ENCODE assay signal across 9 cellular contexts in genomic region chr1:32871364-32872188, GRCh38. TPM values are rescaled to one million over a fixed set of nuclear protein-coding genes. Genes with fewer than 3 reads are reported as not detected.
DNase-seq lines count a peak whose midpoint lies in the region; ATAC-seq, FAIRE-seq and TF ChIP-seq lines count a peak whose summit lies in the region.
"Had no signal": no experiment of that assay in that cellular context is flagged by ENCODE, and none has a peak within 500 bp of the region (broad histone marks: within the 10 kb centered on the region; RNA-seq: fewer than 3 reads in every experiment).

No MANE protein-coding gene starts in this region.

- H3K4me1 Mint-ChIP-seq in activated naive CD4-positive, alpha-beta T cell treated with anti-CD3 and anti-CD28 coated beads, Interleukin-2, amount 10 ng/mL, durations not matched to agents 7 days and 5 days, result peaks cover 9% of the 10 kb centered on the region
- peaks cover 31% of the 10 kb centered on the region for H3K4me1 Mint-ChIP-seq in type B pancreatic cell (ENCODE audit: unreplicated experiment)

- H3K9me3 Mint-ChIP-seq in activated naive CD4-positive, alpha-beta T cell treated with anti-CD3 and anti-CD28 coated beads, Interleukin-2, amount 10 ng/mL, durations not matched to agents 7 days and 5 days, result no peaks in the 10 kb centered on the region
- no peaks in the 10 kb centered on the region for H3K9me3 Mint-ChIP-seq in type B pancreatic cell

- peaks cover 14% of the 10 kb centered on the region for H3K36me3 Mint-ChIP-seq in activated naive CD4-positive, alpha-beta T cell treated with anti-CD3 and anti-CD28 coated beads, Interleukin-2, amount 10 ng/mL, durations not matched to agents 7 days and 5 days
- peaks cover 7% of the 10 kb centered on the region for H3K36me3 Mint-ChIP-seq in type B pancreatic cell

- peak overlapping the region; percentile 26 for H3K4me3 Mint-ChIP-seq in activated naive CD4-positive, alpha-beta T cell treated with anti-CD3 and anti-CD28 coated beads, Interleukin-2, amount 10 ng/mL, durations not matched to agents 7 days and 5 days
- H3K4me3 Mint-ChIP-seq in type B pancreatic cell, result peak overlapping the region; percentile 84

- no TSS peak for BruUV-seq in K562 (replicated peaks; lab: Mats Ljungman, UMichigan)

- H3K27ac ChIP-seq in K562 (ENCODE audit: extremely low read depth, low read depth, low read length), result no peak overlapping the region
- no peak overlapping the region for H3K27ac ChIP-seq in lower lobe of right lung

- no peaks in the 10 kb centered on the region for H3K9me1 ChIP-seq in K562 (ENCODE audit: control insufficient read depth, insufficient read depth, low read length)

- H3K27ac Mint-ChIP-seq in activated naive CD4-positive, alpha-beta T cell treated with anti-CD3 and anti-CD28 coated beads, Interleukin-2, amount 10 ng/mL, durations not matched to agents 7 days and 5 days, result no peak overlapping the region
- peak overlapping the region; percentile 68 for H3K27ac Mint-ChIP-seq in type B pancreatic cell

- TF ChIP-seq POLR2A in K562 (conservative IDR thresholded peaks at IDR 0.05), result no peak

- no peak for TF ChIP-seq EP300 in K562 (IDR thresholded peaks at IDR 0.05; ENCODE audit: low read length)

- peaks cover 9% of the 10 kb centered on the region for H4K20me1 ChIP-seq in K562 (replicated peaks; ENCODE audit: control insufficient read depth, insufficient read depth, low read length)

- WGBS in K562 (ENCODE audit: insufficient coverage, low coverage, missing lambda C conversion rate), result 9% methylated on average over 13 of the region's 13 CpGs

- H3K27me3 Mint-ChIP-seq in activated naive CD4-positive, alpha-beta T cell treated with anti-CD3 and anti-CD28 coated beads, Interleukin-2, amount 10 ng/mL, durations not matched to agents 7 days and 5 days, result peaks cover 85% of the 10 kb centered on the region
- H3K27me3 Mint-ChIP-seq in type B pancreatic cell, result peaks cover 37% of the 10 kb centered on the region

- H2AFZ ChIP-seq in K562 (ENCODE audit: low read depth, low read length), result no peak overlapping the region

- no peak for TF ChIP-seq RAD21 in K562 (CRISPR knock-in tag; conservative IDR thresholded peaks at IDR 0.05 in 1 of 2, IDR thresholded peaks at IDR 0.05 in 1 of 2)

- no peaks in the 10 kb centered on the region for H3K79me2 ChIP-seq in K562 (ENCODE audit: control insufficient read depth, insufficient read depth, low read length)

- intact Hi-C loops in K562 (cut with micrococcal nuclease), result loop anchor here (1.0 to 5.0 kb wide), 5 partner anchors 99 to 469 kb away; no protein-coding TSS in a partner anchor
- intact Hi-C loops in lower lobe of right lung (cut with DNase I), result no loop called here

- H3K4me2 ChIP-seq in K562 (ENCODE audit: insufficient read depth, low read length), result peak overlapping the region; percentile 22; the same call in 1 of the 2 replicates

- H3K27me3 ChIP-seq in K562 (ENCODE audit: control insufficient read depth in 2 of 2, insufficient read depth in 2 of 2, low read length in 2 of 2) (peaks cover 4 to 20% of the 10 kb centered on the region in 2 experiments; a peak in 3 of 5 replicates), lower lobe of right lung (ENCODE audit: low read depth) (peaks cover 38% of the 10 kb centered on the region)

- H3K4me3 ChIP-seq in K562 (peak overlapping the region; percentile 28; the same call in 1 of the 2 replicates), lower lobe of right lung (peak overlapping the region; percentile 43)

- CTCF ChIA-PET in activated naive CD4-positive, alpha-beta T cell treated with anti-CD3 and anti-CD28 coated beads, Interleukin-2, amount 10 ng/mL, durations not matched to agents 7 days and 5 days (lab: Charles Lee), result interaction anchor here (0.6 to 6.9 kb wide), 13 partner anchors 8 to 351 kb away, joined by 3 to 66 read pairs (median 4); no protein-coding TSS in a partner anchor
- CTCF ChIA-PET in K562 (lab: Yijun Ruan, JAX; ENCODE audit: low intra/inter-chr PET ratio), result interaction anchor here (0.5 to 2.9 kb wide), 6 partner anchors 15 to 471 kb away, joined by 3 to 26 read pairs (median 4); partner anchors contain the start of gene HPCA

- no peak for DNase-seq in activated naive CD4-positive, alpha-beta T cell treated with anti-CD3 and anti-CD28 coated beads, Interleukin-2, amount 10 ng/mL, durations not matched to agents 7 days and 5 days
- no peak for DNase-seq in activated naive CD4-positive, alpha-beta T cell treated with Interleukin-2 at 50 U/mL for 16 hours
- DNase-seq in K562 (ENCODE audit: extremely low read depth in 1 of 4, low spot score in 3 of 4), result peak in 2 of 4 experiments; percentile 32 to 50
- no peak for DNase-seq in lower lobe of right lung
- no peak for DNase-seq in type B pancreatic cell (ENCODE audit: extremely low spot score, unreplicated experiment)
- no peak for DNase-seq in T-helper 1 cell
- DNase-seq: stimulated activated CD4-positive, alpha-beta T cell treated with anti-CD3 and anti-CD28 coated beads, Interleukin-2, amount 100 ng/mL, for 24 hours had no signal

- H3K36me3 ChIP-seq in K562 (ENCODE audit: control insufficient read depth, insufficient read depth, low read length), result no peaks in the 10 kb centered on the region
- no peaks in the 10 kb centered on the region for H3K36me3 ChIP-seq in lower lobe of right lung

- peak; percentile 60 for FAIRE-seq in K562 (lab: Jason Lieb, UNC)

- H3K4me1 ChIP-seq in K562 (replicated peaks in 1 of 2; ENCODE audit: control insufficient read depth in 2 of 2, insufficient read depth in 2 of 2, low read length in 2 of 2), result peaks cover 7 to 19% of the 10 kb centered on the region in 2 experiments; a peak in 4 of 5 replicates
- peaks cover 21% of the 10 kb centered on the region for H3K4me1 ChIP-seq in lower lobe of right lung

- peak overlapping the region in 1 of 2 experiments; percentile 67; a peak in 2 of 4 replicates for H3K9ac ChIP-seq in K562 (ENCODE audit: insufficient read depth in 1 of 2, low read depth in 2 of 2, low read length in 2 of 2)

- POLR2A ChIA-PET in K562 (lab: Yijun Ruan, JAX), result interaction anchor here (0.6 to 1.3 kb wide), 4 partner anchors 10 to 34 kb away, joined by 3 read pairs; no protein-coding TSS in a partner anchor

- TF ChIP-seq CTCF in K562 (IDR thresholded peaks at IDR 0.05 in 2 of 3, conservative IDR thresholded peaks at IDR 0.05 in 1 of 3; ENCODE audit: insufficient read depth in 2 of 3, low read depth in 1 of 3, low read length in 3 of 3), result no peak; a peak in 1 of 6 replicates
- no peak for TF ChIP-seq CTCF in lower lobe of right lung (IDR thresholded peaks at IDR 0.05)
- no peak for TF ChIP-seq CTCF in type B pancreatic cell (conservative IDR thresholded peaks at IDR 0.05)

- H3K9me3 ChIP-seq in K562 (replicated peaks; ENCODE audit: control insufficient read depth, insufficient read depth, low read depth, low read length), result no peaks in the 10 kb centered on the region
- no peaks in the 10 kb centered on the region for H3K9me3 ChIP-seq in lower lobe of right lung

- in situ Hi-C loops in K562 (cut with MboI), result loop anchor here (5.0 kb wide), 1 partner anchor 349 kb away; no protein-coding TSS in a partner anchor

- ATAC-seq in K562 (peak; percentile 47), lower lobe of right lung (no peak), GM19395 (IDR thresholded peaks at IDR 0.05; ENCODE audit: unreplicated experiment) (no peak), GM19463 (IDR thresholded peaks at IDR 0.05; ENCODE audit: unreplicated experiment) (no peak)

RNA-seq across cellular contexts. Expression of gene FNDC5, which starts 0.9 kb away (rescaled TPM):
- total RNA-seq in K562 (2011; cell fraction: chromatin; rRNA removed; ENCODE audit: low replicate concordance), result 1.1 and 2.3 TPM in 2 replicates
- 1.3 and 2.0 TPM in 2 replicates for total RNA-seq in K562 (2011; cell fraction: nucleolus; rRNA removed)
- total RNA-seq in K562 (2011; cell fraction: nucleoplasm; rRNA removed), result 0.59 and 1.1 TPM in 2 replicates
- total RNA-seq in K562 (2014; rRNA removed), result 0.14 and 0.61 TPM in 2 replicates
- total RNA-seq in K562 (2014; rRNA removed; fragmentation: Illumina TruSeq; extraction: Trizol), result 0.25 and 0.48 TPM in 2 replicates
- total RNA-seq in K562 (2015; rRNA removed; fragmentation: Illumina TruSeq; extraction: Trizol), result 0.22 and 0.41 TPM in 2 replicates
- 0.38 and 0.56 TPM in 2 replicates for total RNA-seq in K562 (2021)
- polyA plus RNA-seq in K562 (2011; rRNA removed), result 2.1 and 2.5 TPM in 2 replicates
- polyA plus RNA-seq in K562 (2011; cell fraction: cytosol; rRNA removed), result 1.3 and 1.6 TPM in 2 replicates
- 5.0 and 6.0 TPM in 2 replicates for polyA plus RNA-seq in K562 (2011; cell fraction: nucleus; rRNA removed)
- polyA plus RNA-seq in K562 (2012), result 0.42 and 0.81 TPM in 2 replicates
- polyA plus RNA-seq in K562 (2014; fragmentation: Illumina TruSeq; extraction: Trizol), result 0.17 and 0.25 TPM in 2 replicates
- under 1 TPM; 0.06 to 0.10 TPM for polyA plus RNA-seq in K562 (2014; fragmentation: Nextera tagmentation; extraction: Ambion mirVana)
- 0.12 and 0.24 TPM in 2 replicates for polyA plus RNA-seq in K562 (2014; rRNA removed)
- polyA minus RNA-seq in K562 (2011; rRNA and poly(A)+ RNA removed), result 2.6 and 3.1 TPM in 2 replicates
- 0.38 TPM in 1 of 2 replicates, not detected in the other for polyA minus RNA-seq in K562 (2011; cell fraction: cytosol; rRNA and poly(A)+ RNA removed)
- 0.13 and 1.3 TPM in 2 replicates for polyA minus RNA-seq in K562 (2011; cell fraction: nucleus; rRNA and poly(A)+ RNA removed)
- total RNA-seq in lower lobe of right lung, result 0.65 TPM
- 20.0 and 49.9 TPM in 2 replicates for total RNA-seq in type B pancreatic cell (ENCODE audit: low replicate concordance)

RNA-seq across cellular contexts. Expression of gene HPCA, which starts 14.7 kb away (rescaled TPM):
- not detected in 2 replicates for total RNA-seq in K562 (2011; cell fraction: chromatin; rRNA removed; ENCODE audit: low replicate concordance)
- not detected in 2 replicates for total RNA-seq in K562 (2011; cell fraction: nucleolus; rRNA removed)
- total RNA-seq in K562 (2011; cell fraction: nucleoplasm; rRNA removed), result not detected in 2 replicates
- total RNA-seq in K562 (2014; rRNA removed) (not detected in 2 replicates), K562 (2014; rRNA removed; fragmentation: Illumina TruSeq; extraction: Trizol) (not detected in 2 replicates), K562 (2015; rRNA removed; fragmentation: Illumina TruSeq; extraction: Trizol) (not detected in 2 replicates), K562 (2021) (not detected in 2 replicates), lower lobe of right lung (not detected), type B pancreatic cell (ENCODE audit: low replicate concordance) (1.0 and 2.0 TPM in 2 replicates)
- polyA plus RNA-seq in K562 (2011; rRNA removed) (not detected in 2 replicates), K562 (2014; fragmentation: Illumina TruSeq; extraction: Trizol) (not detected in 2 replicates), K562 (2014; fragmentation: Nextera tagmentation; extraction: Ambion mirVana) (not detected), K562 (2014; rRNA removed) (not detected in 2 replicates)
- not detected in 2 replicates for polyA plus RNA-seq in K562 (2011; cell fraction: cytosol; rRNA removed)
- polyA plus RNA-seq in K562 (2011; cell fraction: nucleus; rRNA removed), result not detected in 2 replicates
- polyA plus RNA-seq in K562 (2012), result 0.22 and 0.44 TPM in 2 replicates
- polyA minus RNA-seq in K562 (2011; rRNA and poly(A)+ RNA removed), result not detected in 2 replicates
- not detected in 2 replicates for polyA minus RNA-seq in K562 (2011; cell fraction: cytosol; rRNA and poly(A)+ RNA removed)
- polyA minus RNA-seq in K562 (2011; cell fraction: nucleus; rRNA and poly(A)+ RNA removed), result not detected in 2 replicates

RNA-seq across cellular contexts. Expression of gene TMEM54, which starts 29.6 kb away (rescaled TPM):
- 2.4 and 10.2 TPM in 2 replicates for total RNA-seq in K562 (2011; cell fraction: chromatin; rRNA removed; ENCODE audit: low replicate concordance)
- total RNA-seq in K562 (2011; cell fraction: nucleolus; rRNA removed), result 19.3 and 19.7 TPM in 2 replicates
- total RNA-seq in K562 (2011; cell fraction: nucleoplasm; rRNA removed), result 14.0 and 21.6 TPM in 2 replicates
- total RNA-seq in K562 (2014; rRNA removed) (12.8 and 14.5 TPM in 2 replicates), K562 (2014; rRNA removed; fragmentation: Illumina TruSeq; extraction: Trizol) (1.2 and 2.1 TPM in 2 replicates), K562 (2015; rRNA removed; fragmentation: Illumina TruSeq; extraction: Trizol) (3.8 TPM in 2 replicates), K562 (2021) (13.1 and 15.1 TPM in 2 replicates), lower lobe of right lung (44.0 TPM), type B pancreatic cell (ENCODE audit: low replicate concordance) (42.1 and 129 TPM in 2 replicates)
- polyA plus RNA-seq in K562 (2011; rRNA removed) (16.2 and 31.0 TPM in 2 replicates), K562 (2014; fragmentation: Illumina TruSeq; extraction: Trizol) (8.2 and 11.8 TPM in 2 replicates), K562 (2014; fragmentation: Nextera tagmentation; extraction: Ambion mirVana) (1 to 10 TPM in 1 of 2 experiments, under 1 TPM in 1; 1.00 to 1.7 TPM), K562 (2014; rRNA removed) (9.8 and 13.3 TPM in 2 replicates)
- polyA plus RNA-seq in K562 (2011; cell fraction: cytosol; rRNA removed), result 75.0 and 104 TPM in 2 replicates
- polyA plus RNA-seq in K562 (2011; cell fraction: nucleus; rRNA removed), result 24.7 and 26.3 TPM in 2 replicates
- polyA plus RNA-seq in K562 (2012), result 26.4 and 45.9 TPM in 2 replicates
- polyA minus RNA-seq in K562 (2011; rRNA and poly(A)+ RNA removed), result 5.4 and 6.5 TPM in 2 replicates
- 8.6 and 15.1 TPM in 2 replicates for polyA minus RNA-seq in K562 (2011; cell fraction: cytosol; rRNA and poly(A)+ RNA removed)
- polyA minus RNA-seq in K562 (2011; cell fraction: nucleus; rRNA and poly(A)+ RNA removed), result 4.2 TPM in 2 replicates

RNA-seq across cellular contexts. Expression of gene S100PBP, which starts 54.1 kb away (rescaled TPM):
- 129 and 333 TPM in 2 replicates for total RNA-seq in K562 (2011; cell fraction: chromatin; rRNA removed; ENCODE audit: low replicate concordance)
- total RNA-seq in K562 (2011; cell fraction: nucleolus; rRNA removed), result 72.0 and 90.1 TPM in 2 replicates
- total RNA-seq in K562 (2011; cell fraction: nucleoplasm; rRNA removed), result 168 and 289 TPM in 2 replicates
- total RNA-seq in K562 (2014; rRNA removed) (22.8 and 25.7 TPM in 2 replicates), K562 (2014; rRNA removed; fragmentation: Illumina TruSeq; extraction: Trizol) (60.2 and 71.1 TPM in 2 replicates), K562 (2015; rRNA removed; fragmentation: Illumina TruSeq; extraction: Trizol) (36.3 and 45.2 TPM in 2 replicates), K562 (2021) (39.7 and 51.4 TPM in 2 replicates), lower lobe of right lung (37.5 TPM), type B pancreatic cell (ENCODE audit: low replicate concordance) (27.0 and 53.8 TPM in 2 replicates)
- polyA plus RNA-seq in K562 (2011; rRNA removed) (58.9 and 59.8 TPM in 2 replicates), K562 (2014; fragmentation: Illumina TruSeq; extraction: Trizol) (29.4 and 32.9 TPM in 2 replicates), K562 (2014; fragmentation: Nextera tagmentation; extraction: Ambion mirVana) (10 to 100 TPM; 22.9 to 31.8 TPM), K562 (2014; rRNA removed) (29.3 and 37.7 TPM in 2 replicates)
- 11.6 and 25.9 TPM in 2 replicates for polyA plus RNA-seq in K562 (2011; cell fraction: cytosol; rRNA removed)
- polyA plus RNA-seq in K562 (2011; cell fraction: nucleus; rRNA removed), result 46.3 and 64.2 TPM in 2 replicates
- 17.6 and 23.2 TPM in 2 replicates for polyA plus RNA-seq in K562 (2012)
- polyA minus RNA-seq in K562 (2011; rRNA and poly(A)+ RNA removed), result 81.4 and 115 TPM in 2 replicates
- polyA minus RNA-seq in K562 (2011; cell fraction: cytosol; rRNA and poly(A)+ RNA removed), result 23.3 and 23.8 TPM in 2 replicates
- polyA minus RNA-seq in K562 (2011; cell fraction: nucleus; rRNA and poly(A)+ RNA removed), result 27.1 and 58.4 TPM in 2 replicates

RNA-seq across cellular contexts. Expression of gene YARS1, which starts 54.4 kb away (rescaled TPM):
- total RNA-seq in K562 (2011; cell fraction: chromatin; rRNA removed; ENCODE audit: low replicate concordance), result 469 and 618 TPM in 2 replicates
- total RNA-seq in K562 (2011; cell fraction: nucleolus; rRNA removed), result 286 and 302 TPM in 2 replicates
- total RNA-seq in K562 (2011; cell fraction: nucleoplasm; rRNA removed), result 416 and 469 TPM in 2 replicates
- total RNA-seq in K562 (2014; rRNA removed), result 336 and 418 TPM in 2 replicates
- 207 and 229 TPM in 2 replicates for total RNA-seq in K562 (2014; rRNA removed; fragmentation: Illumina TruSeq; extraction: Trizol)
- total RNA-seq in K562 (2015; rRNA removed; fragmentation: Illumina TruSeq; extraction: Trizol), result 127 TPM in 2 replicates
- total RNA-seq in K562 (2021), result 276 and 306 TPM in 2 replicates
- 166 and 174 TPM in 2 replicates for polyA plus RNA-seq in K562 (2011; rRNA removed)
- polyA plus RNA-seq in K562 (2011; cell fraction: cytosol; rRNA removed), result 69.3 and 114 TPM in 2 replicates
- polyA plus RNA-seq in K562 (2011; cell fraction: nucleus; rRNA removed), result 229 and 316 TPM in 2 replicates
- polyA plus RNA-seq in K562 (2012), result 197 and 532 TPM in 2 replicates
- polyA plus RNA-seq in K562 (2014; fragmentation: Illumina TruSeq; extraction: Trizol), result 312 and 330 TPM in 2 replicates
- 10 to 100 TPM; 66.2 to 92.8 TPM for polyA plus RNA-seq in K562 (2014; fragmentation: Nextera tagmentation; extraction: Ambion mirVana)
- 182 and 201 TPM in 2 replicates for polyA plus RNA-seq in K562 (2014; rRNA removed)
- 215 and 273 TPM in 2 replicates for polyA minus RNA-seq in K562 (2011; rRNA and poly(A)+ RNA removed)
- 116 and 173 TPM in 2 replicates for polyA minus RNA-seq in K562 (2011; cell fraction: cytosol; rRNA and poly(A)+ RNA removed)
- 55.7 and 137 TPM in 2 replicates for polyA minus RNA-seq in K562 (2011; cell fraction: nucleus; rRNA and poly(A)+ RNA removed)
- total RNA-seq in lower lobe of right lung, result 96.7 TPM
- 83.7 and 103 TPM in 2 replicates for total RNA-seq in type B pancreatic cell (ENCODE audit: low replicate concordance)
